In genomic region chr10:72630144-72630543, GRCh38 we compare ENCODE assay signal across 20 cellular contexts. TPM values are rescaled to one million over a fixed set of nuclear protein-coding genes. Genes with fewer than 3 reads are reported as not detected.
DNase-seq lines count a peak whose midpoint lies in the region; ATAC-seq and TF ChIP-seq lines count a peak whose summit lies in the region.
"Had no signal": no experiment of that assay in that cellular context is flagged by ENCODE, and none has a peak within 500 bp of the region (broad histone marks: within the 10 kb centered on the region; RNA-seq: fewer than 3 reads in every experiment).

No MANE protein-coding gene starts in this region.

- H3K4me3 ChIP-seq in HEK293 (ENCODE audit: low read depth, low read length) = no peak overlapping the region
- H3K4me3 ChIP-seq in SK-N-MC = no peak overlapping the region
- no peak overlapping the region for H3K4me3 ChIP-seq in trophoblast cell (ENCODE audit: low read depth, low read length)
- H3K4me3 ChIP-seq: BLaER1, GM12878, GM23338 had no signal

- H3K36me3 ChIP-seq in HEK293 (ENCODE audit: control insufficient read depth in 2 of 2, insufficient read depth in 1 of 2, low read length in 2 of 2) (no peaks in the 10 kb centered on the region), SK-N-MC (ENCODE audit: insufficient read depth, low read length) (no peaks in the 10 kb centered on the region), trophoblast cell (ENCODE audit: control insufficient read depth in 1 of 2, insufficient read depth in 2 of 2, low read length in 2 of 2) (no peaks in the 10 kb centered on the region)
- H3K36me3 ChIP-seq: BLaER1 had no signal

- no peak overlapping the region for H4K91ac ChIP-seq in trophoblast cell (ENCODE audit: low read depth, low read length)

- H3K4ac ChIP-seq in trophoblast cell (ENCODE audit: low read depth, low read length) = no peak overlapping the region

- H2AK5ac ChIP-seq in trophoblast cell (ENCODE audit: low read length) = no peak overlapping the region

- no peaks in the 10 kb centered on the region for H3K9me3 Mint-ChIP-seq in osteocyte (ENCODE audit: unreplicated experiment)
- H3K9me3 Mint-ChIP-seq: CD4-positive, CD25-positive, alpha-beta regulatory T cell; CD8-positive, alpha-beta T cell; GM23338; H9; HFFc6 had no signal

- no peak overlapping the region for H3K14ac ChIP-seq in trophoblast cell (ENCODE audit: low read length)

- H3K4me1 ChIP-seq in HEK293 (ENCODE audit: control insufficient read depth, insufficient read depth, low read length) (no peaks in the 10 kb centered on the region), trophoblast cell (ENCODE audit: control insufficient read depth in 1 of 2, insufficient read depth in 2 of 2, low read length in 2 of 2) (no peaks in the 10 kb centered on the region)

- no peak overlapping the region for H2BK5ac ChIP-seq in trophoblast cell (ENCODE audit: low read depth, low read length, poor library complexity)

- TF ChIP-seq CTCF in HEK293 (tag by site-specific recombination; IDR thresholded peaks at IDR 0.05) (no peak), osteocyte (IDR thresholded peaks at IDR 0.05) (no peak)

- H3K27me3 Mint-ChIP-seq in osteocyte (ENCODE audit: unreplicated experiment) = no peaks in the 10 kb centered on the region
- H3K27me3 Mint-ChIP-seq: B cell had no signal

- ATAC-seq in GM19023 (IDR thresholded peaks at IDR 0.05; ENCODE audit: unreplicated experiment) = no peak
- ATAC-seq: CD8-positive, alpha-beta T cell; GM12878; GM23338; HCT116 had no signal

- no peak overlapping the region for H2BK12ac ChIP-seq in trophoblast cell (ENCODE audit: low read length)

- H3K9me3 ChIP-seq in HEK293 (ENCODE audit: control insufficient read depth, insufficient read depth, low read depth, low read length) (no peaks in the 10 kb centered on the region), SK-N-MC (ENCODE audit: low read depth, low read length) (no peaks in the 10 kb centered on the region), trophoblast cell (ENCODE audit: insufficient read depth, low read depth, low read length) (no peaks in the 10 kb centered on the region)
- H3K9me3 ChIP-seq: BLaER1 had no signal

- H3K27ac ChIP-seq in HEK293 (ENCODE audit: extremely low read depth, low read depth, low read length) (no peak overlapping the region), SK-N-MC (no peak overlapping the region), trophoblast cell (ENCODE audit: low read depth, low read length) (no peak overlapping the region)
- H3K27ac ChIP-seq: 22Rv1, BLaER1 had no signal

- H4K8ac ChIP-seq in trophoblast cell (ENCODE audit: low read depth, low read length) = no peak overlapping the region

- H3K36me3 Mint-ChIP-seq in osteocyte (ENCODE audit: unreplicated experiment) = no peaks in the 10 kb centered on the region
- H3K36me3 Mint-ChIP-seq: CD4-positive, CD25-positive, alpha-beta regulatory T cell had no signal

- H3K79me2 ChIP-seq in trophoblast cell (ENCODE audit: control insufficient read depth, insufficient read depth, low read length, poor library complexity) = peaks cover 4% of the 10 kb centered on the region

- peaks cover 3% of the 10 kb centered on the region for H3K79me1 ChIP-seq in trophoblast cell (ENCODE audit: low read length)

- no peak overlapping the region for H3K4me3 Mint-ChIP-seq in osteocyte (ENCODE audit: unreplicated experiment)
- H3K4me3 Mint-ChIP-seq: B cell; CD4-positive, CD25-positive, alpha-beta regulatory T cell; CD8-positive, alpha-beta T cell; GM23338; H9; HFFc6 had no signal

- H3K27ac Mint-ChIP-seq in osteocyte (ENCODE audit: unreplicated experiment) = no peak overlapping the region
- H3K27ac Mint-ChIP-seq: B cell; CD4-positive, CD25-positive, alpha-beta regulatory T cell; CD8-positive, alpha-beta T cell; GM23338; H9; HFFc6 had no signal

- H3K4me2 ChIP-seq in trophoblast cell (ENCODE audit: low read length) = no peak overlapping the region
- H3K4me2 ChIP-seq: BLaER1, GM23338 had no signal

- H3K18ac ChIP-seq in trophoblast cell (ENCODE audit: low read length) = no peak overlapping the region

- no peak overlapping the region for H4K12ac ChIP-seq in trophoblast cell (ENCODE audit: low read depth, low read length)

- H3K27me3 ChIP-seq in trophoblast cell (ENCODE audit: insufficient read depth, low read length) = no peaks in the 10 kb centered on the region
- H3K27me3 ChIP-seq: BLaER1 had no signal

- no peak overlapping the region for H2BK120ac ChIP-seq in trophoblast cell (ENCODE audit: insufficient read depth, low read length, poor library complexity)

- no peak overlapping the region for H3K23ac ChIP-seq in trophoblast cell (ENCODE audit: low read length)

- H3K9ac ChIP-seq in SK-N-MC (ENCODE audit: insufficient read length) = no peak overlapping the region
- no peak overlapping the region for H3K9ac ChIP-seq in trophoblast cell (ENCODE audit: low read length)
- H3K9ac ChIP-seq: BLaER1 had no signal

- no CpG with 5 or more reads among the region's 2 CpGs for WGBS in trophoblast cell (ENCODE audit: extremely low coverage, insufficient coverage, insufficient read length)

- POLR2A ChIA-PET in HEK293 (lab: Yijun Ruan, JAX) = interaction anchor here (0.7 kb wide), 1 partner anchor 1030 kb away, joined by 3 read pairs; no protein-coding TSS in a partner anchor

- no peak overlapping the region for H2AFZ ChIP-seq in trophoblast cell (ENCODE audit: insufficient read depth, low read length, poor library complexity)
- H2AFZ ChIP-seq: GM23338 had no signal

- DNase-seq in SK-N-MC (ENCODE audit: low read depth, low spot score) (peak; percentile 34), trophoblast cell (peak; percentile 6 to 73), HuH-7 (ENCODE audit: low spot score) (no peak), osteocyte (ENCODE audit: extremely low spot score, unreplicated experiment) (no peak)
- DNase-seq: Caco-2; CD4-positive, CD25-positive, alpha-beta regulatory T cell; CD8-positive, alpha-beta T cell; DMS153; EL; GDM1; H9; HFFc6 had no signal

- peaks cover under 1% of the 10 kb centered on the region for H3K4me1 Mint-ChIP-seq in osteocyte (ENCODE audit: unreplicated experiment)
- H3K4me1 Mint-ChIP-seq: GM23338 had no signal

- CTCF ChIA-PET in HEK293 (lab: Yijun Ruan, JAX) = no interaction called here

TF ChIP-seq in HEK293, 187 proteins besides CTCF, POLR2A, EP300 and RAD21:
- TF ChIP-seq ZNF660 (tag by site-specific recombination; IDR thresholded peaks at IDR 0.05) (no peak), ZBTB20 (tag by site-specific recombination; IDR thresholded peaks at IDR 0.05) (peak; percentile 85)

RNA-seq across cellular contexts. Expression of gene MICU1, which starts 4.3 kb away (rescaled TPM):
- 22.9 and 25.0 TPM in 2 replicates for polyA plus RNA-seq in trophoblast cell (2013)
- 58.9 and 66.3 TPM in 2 replicates for total RNA-seq in osteocyte

Comparison
In these comparisons a context has a peak if more than half of its experiments do, and no peak if none do; other contexts are left out.
1. DNase-seq: peak in SK-N-MC (single experiment) and trophoblast cell (2 of 2); none in HuH-7 (single experiment) and osteocyte (single experiment).